In genomic region chr11:68314203-68314885, GRCh38 we compare ENCODE assay signal across 8 cellular contexts. TPM values are rescaled to one million over a fixed set of nuclear protein-coding genes. Genes with fewer than 3 reads are reported as not detected.
A peak's percentile ranks its signal among the peaks of the same experiment; 100 is the strongest.
DNase-seq lines count a peak whose midpoint lies in the region; ATAC-seq and TF ChIP-seq lines count a peak whose summit lies in the region.

No MANE protein-coding gene starts in this region.

- H3K4me3 ChIP-seq in spleen: peak overlapping the region in 5 of 8 donors; percentile 48 to 81 (median 57)
- H3K4me3 ChIP-seq in testis: no peak overlapping the region

- DNase-seq in NCI-H1417 (lab: John Stamatoyannopoulos, UW): peak in 2 of 3 experiments; percentile 15 to 35
- no peak for DNase-seq in NCI-H1417 treated with DMSO at 0.1 percent for 48 hours (lab: John Stamatoyannopoulos, UW)
- no peak for DNase-seq in left ventricle myocardium superior
- DNase-seq in spleen: no peak
- DNase-seq in testis: no peak
- DNase-seq in stimulated activated CD4-positive, alpha-beta T cell treated with anti-CD3 and anti-CD28 coated beads, Interleukin-12 subunit alpha, Interleukin-12 subunit beta, amount 100 ng/mL, for 4 hours: no peak

- H3K27ac ChIP-seq in VCaP (peak overlapping the region; percentile 89), spleen (peak overlapping the region in 2 of 8 donors; percentile 14 to 47), testis (peak overlapping the region in 1 of 2 donors; percentile 53)

- 30 to 44% (median 33%) methylated on average over 14 to 17 of the region's 17 CpGs for WGBS in spleen, 5 donors
- WGBS in testis, 2 donors: 27 to 34% methylated on average over 17 of the region's 17 CpGs

- intact Hi-C loops in left ventricle myocardium superior (cut with micrococcal nuclease): loop anchor here (5.0 kb wide), 1 partner anchor 68 kb away; no protein-coding TSS in a partner anchor
- intact Hi-C loops in spleen (cut with DNase I; ENCODE audit: low total_unique reads): no loop called here
- intact Hi-C loops in testis (cut with DNase I; ENCODE audit: low total_unique reads): loop anchor here (10.0 kb wide), 1 partner anchor 60 kb away; no protein-coding TSS in a partner anchor

- H3K4me1 ChIP-seq in spleen (peaks cover 9 to 57% (median 44%) of the 10 kb centered on the region in 6 donors), testis (peaks cover 11% of the 10 kb centered on the region)

- no peaks in the 10 kb centered on the region for H3K36me3 ChIP-seq in spleen
- H3K36me3 ChIP-seq in testis (ENCODE audit: low read depth, missing control alignments): no peaks in the 10 kb centered on the region

- no peaks in the 10 kb centered on the region for H3K9me3 ChIP-seq in spleen
- no peaks in the 10 kb centered on the region for H3K9me3 ChIP-seq in testis

- peak; percentile 26 for ATAC-seq in left ventricle myocardium superior
- ATAC-seq in HG02852 (IDR thresholded peaks at IDR 0.05; ENCODE audit: unreplicated experiment): no peak

- TF ChIP-seq POLR2A in spleen (IDR thresholded peaks at IDR 0.05): no peak
- no peak for TF ChIP-seq POLR2A in testis (IDR thresholded peaks at IDR 0.05)

- H3K27me3 ChIP-seq in spleen (replicated peaks in 1 of 7): peaks cover 0 to 81% (median 17%) of the 10 kb centered on the region in 7 donors
- H3K27me3 ChIP-seq in testis: no peaks in the 10 kb centered on the region

- TF ChIP-seq CTCF in VCaP (conservative IDR thresholded peaks at IDR 0.05): no peak
- TF ChIP-seq CTCF in spleen (IDR thresholded peaks at IDR 0.05 in 8 of 11, conservative IDR thresholded peaks at IDR 0.05 in 3 of 11): no peak
- no peak for TF ChIP-seq CTCF in testis (IDR thresholded peaks at IDR 0.05)

RNA-seq across cellular contexts. Expression of gene LRP5, which starts 2.0 kb away (rescaled TPM):
- total RNA-seq in left ventricle myocardium superior: 64.8 TPM
- total RNA-seq in spleen: 10 to 100 TPM; 11.6 to 21.8 (median 17.8) TPM
- 1 to 10 TPM; 3.9 to 7.2 (median 5.6) TPM for polyA plus RNA-seq in spleen
- total RNA-seq in testis: 10 to 100 TPM; 20.6 to 21.3 TPM
- polyA plus RNA-seq in testis (ENCODE audit: insufficient read depth, low read depth, low replicate concordance): 15.7 TPM

RNA-seq across cellular contexts. Expression of gene C11orf24, which starts 42.6 kb away (rescaled TPM):
- 23.9 TPM for total RNA-seq in left ventricle myocardium superior
- total RNA-seq in spleen: 10 to 100 TPM; 17.4 to 36.0 (median 25.9) TPM
- polyA plus RNA-seq in spleen: 10 to 100 TPM; 15.9 to 22.1 (median 17.9) TPM
- 10 to 100 TPM; 65.7 to 87.7 TPM for total RNA-seq in testis
- polyA plus RNA-seq in testis (ENCODE audit: insufficient read depth, low read depth, low replicate concordance): 29.6 TPM

Comparison
In these comparisons a context has a peak if more than half of its experiments do, and no peak if none do; other contexts are left out.
1. DNase-seq: peak in NCI-H1417 (2 of 3); none in NCI-H1417 treated with DMSO at 0.1 percent for 48 hours (single experiment), left ventricle myocardium superior (single experiment), spleen (single experiment), testis (single experiment) and stimulated activated CD4-positive, alpha-beta T cell treated with anti-CD3 and anti-CD28 coated beads, Interleukin-12 subunit alpha, Interleukin-12 subunit beta, amount 100 ng/mL, for 4 hours (single experiment).
2. H3K4me3 ChIP-seq: peak in spleen (5 of 8); none in testis (0 of 2).